ENCODE assay signal across 8 cellular contexts in genomic region chr22:50190182-50190951, GRCh38. TPM values are rescaled to one million over a fixed set of nuclear protein-coding genes. Genes with fewer than 3 reads are reported as not detected.
DNase-seq lines count a peak whose midpoint lies in the region; FAIRE-seq and TF ChIP-seq lines count a peak whose summit lies in the region.

No MANE protein-coding gene starts in this region.

- POLR2A ChIA-PET in BJ (lab: Charles Lee), result interaction anchor here (0.5 kb wide), 2 partner anchors 25 to 84 kb away, joined by 8 read pairs; no protein-coding TSS in a partner anchor

- TF ChIP-seq CTCF in BJ (IDR thresholded peaks at IDR 0.05; ENCODE audit: insufficient read depth, low read depth, low read length), result peak; percentile 74
- peak in 2 of 3 experiments; percentile 43 to 51 for TF ChIP-seq CTCF in ascending aorta (IDR thresholded peaks at IDR 0.05)

- H3K27me3 ChIP-seq in BJ (ENCODE audit: control insufficient read depth, insufficient read depth, low read length), result no peaks in the 10 kb centered on the region
- H3K27me3 ChIP-seq in ascending aorta, result no peaks in the 10 kb centered on the region
- H3K27me3 ChIP-seq in iPS-20b (ENCODE audit: insufficient read depth, low read length), result no peaks in the 10 kb centered on the region

- H3K4me3 ChIP-seq in BJ (ENCODE audit: low read depth, low read length) (peak overlapping the region; percentile 47), ascending aorta (peak overlapping the region; percentile 58 to 62), iPS-20b (ENCODE audit: low read length) (peak overlapping the region; percentile 36; the same call in 1 of the 2 replicates)

- H3K9me3 ChIP-seq in ascending aorta (no peaks in the 10 kb centered on the region), iPS-20b (ENCODE audit: insufficient read depth, low read depth, low read length) (no peaks in the 10 kb centered on the region)

- peak overlapping the region; percentile 77 to 89 for H3K27ac ChIP-seq in ascending aorta
- no peak overlapping the region for H3K27ac ChIP-seq in iPS-20b (ENCODE audit: low read length)

- H3K4me1 ChIP-seq in ascending aorta, result peaks cover 9 to 32% of the 10 kb centered on the region in 2 donors
- H3K4me1 ChIP-seq in iPS-20b (ENCODE audit: insufficient read depth, low read length), result 0 out of 2 replicates have a peak, but pooled peaks cover 3% of the 10 kb centered on the region

- peak; percentile 82 for TF ChIP-seq POLR2A in GM19193 (IDR thresholded peaks at IDR 0.05; ENCODE audit: extremely low read depth, insufficient read depth, insufficient read length)

- DNase-seq in BJ (ENCODE audit: low read depth) (no peak), HT1080 (ENCODE audit: low read depth) (peak; percentile 68), T-helper 2 cell (peak; percentile 57 to 93 (median 72)), ascending aorta (ENCODE audit: low spot score in 2 of 2) (peak; percentile 62 to 89), HTR-8/SVneo (ENCODE audit: insufficient read length, low spot score) (no peak)
- DNase-seq in stimulated activated CD4-positive, alpha-beta T cell treated with anti-CD3 and anti-CD28 coated beads, Interleukin-15, amount 100 ng/mL, for 24 hours, result peak; percentile 83

- no peak for FAIRE-seq in HTR-8/SVneo (lab: Jason Lieb, UNC)

- intact Hi-C loops in ascending aorta (cut with DNase I), result no loop called here

- CTCF ChIA-PET in BJ (lab: Yijun Ruan, JAX), result interaction anchor here (0.9 to 1.8 kb wide), 4 partner anchors 13 to 160 kb away, joined by 3 to 5 read pairs (median 4); no protein-coding TSS in a partner anchor

- H3K36me3 ChIP-seq in BJ (ENCODE audit: control insufficient read depth, insufficient read depth, low read length) (peaks cover 24% of the 10 kb centered on the region), ascending aorta (peaks cover 13 to 21% of the 10 kb centered on the region in 2 donors), iPS-20b (ENCODE audit: insufficient read depth, low read depth, low read length) (peaks cover 11% of the 10 kb centered on the region)

- no peak overlapping the region for H3K9ac ChIP-seq in iPS-20b (ENCODE audit: low read depth, low read length)

RNA-seq across cellular contexts. Expression of gene TRABD, which starts 4.7 kb away (rescaled TPM):
- polyA plus RNA-seq in BJ (2011; rRNA removed), result 13.5 and 31.5 TPM in 2 replicates
- 13.1 and 14.2 TPM in 2 replicates for polyA minus RNA-seq in BJ (2011; rRNA and poly(A)+ RNA removed)
- 45.0 and 50.9 TPM in 2 replicates for total RNA-seq in HT1080 (2014; rRNA removed; shearing (Covaris generic))
- polyA plus RNA-seq in HT1080 (2015; cell fraction: cytosol; rRNA removed), result 57.4 and 62.6 TPM in 2 replicates
- polyA plus RNA-seq in HT1080 (2015; cell fraction: nucleus; rRNA removed), result 123 and 127 TPM in 2 replicates
- total RNA-seq in ascending aorta, result 91.4 TPM

RNA-seq across cellular contexts. Expression of gene SELENOO, which starts 10.4 kb away (rescaled TPM):
- polyA plus RNA-seq in BJ (2011; rRNA removed), result 8.0 and 16.7 TPM in 2 replicates
- 5.9 and 6.0 TPM in 2 replicates for polyA minus RNA-seq in BJ (2011; rRNA and poly(A)+ RNA removed)
- total RNA-seq in HT1080 (2014; rRNA removed; shearing (Covaris generic)), result 44.5 and 49.1 TPM in 2 replicates
- 29.6 and 35.2 TPM in 2 replicates for polyA plus RNA-seq in HT1080 (2015; cell fraction: cytosol; rRNA removed)
- polyA plus RNA-seq in HT1080 (2015; cell fraction: nucleus; rRNA removed), result 74.1 and 81.6 TPM in 2 replicates
- 41.7 TPM for total RNA-seq in ascending aorta

RNA-seq across cellular contexts. Expression of gene PANX2, which starts 19.8 kb away (rescaled TPM):
- 0.92 and 1.4 TPM in 2 replicates for polyA plus RNA-seq in BJ (2011; rRNA removed)
- polyA minus RNA-seq in BJ (2011; rRNA and poly(A)+ RNA removed), result 0.24 and 0.72 TPM in 2 replicates
- 1.4 and 1.6 TPM in 2 replicates for total RNA-seq in HT1080 (2014; rRNA removed; shearing (Covaris generic))
- 4.2 and 5.6 TPM in 2 replicates for polyA plus RNA-seq in HT1080 (2015; cell fraction: cytosol; rRNA removed)
- polyA plus RNA-seq in HT1080 (2015; cell fraction: nucleus; rRNA removed), result 4.6 and 6.1 TPM in 2 replicates
- 0.32 TPM for total RNA-seq in ascending aorta

RNA-seq across cellular contexts. Expression of gene TUBGCP6, which starts 54.5 kb away (rescaled TPM):
- polyA plus RNA-seq in BJ (2011; rRNA removed), result 9.4 and 17.5 TPM in 2 replicates
- polyA minus RNA-seq in BJ (2011; rRNA and poly(A)+ RNA removed), result 9.0 and 11.5 TPM in 2 replicates
- total RNA-seq in HT1080 (2014; rRNA removed; shearing (Covaris generic)), result 13.1 and 14.2 TPM in 2 replicates
- 3.9 and 5.5 TPM in 2 replicates for polyA plus RNA-seq in HT1080 (2015; cell fraction: cytosol; rRNA removed)
- 82.8 and 86.1 TPM in 2 replicates for polyA plus RNA-seq in HT1080 (2015; cell fraction: nucleus; rRNA removed)
- 58.1 TPM for total RNA-seq in ascending aorta

Comparison
In these comparisons a context has a peak if more than half of its experiments do, and no peak if none do; other contexts are left out.
1. DNase-seq: peak in HT1080 (single experiment), T-helper 2 cell (5 of 5), ascending aorta (2 of 2) and stimulated activated CD4-positive, alpha-beta T cell treated with anti-CD3 and anti-CD28 coated beads, Interleukin-15, amount 100 ng/mL, for 24 hours (single experiment); none in BJ (single experiment) and HTR-8/SVneo (single experiment).
2. Peak in every context shown above with its lines, with median percentiles within 50 percentile points of each other: H3K4me3 ChIP-seq.